Comparison of ENCODE assay signal across 2 cellular contexts in genomic region chr3:38059148-38059547, GRCh38.
TF ChIP-seq lines count a peak whose summit lies in the region.

No MANE protein-coding gene starts in this region.

TF ChIP-seq in HepG2, 621 proteins besides CTCF, POLR2A, EP300 and RAD21:
- TF ChIP-seq NFYC (CRISPR knock-in tag; IDR thresholded peaks at IDR 0.05), result peak; percentile 59
- TF ChIP-seq ZNF44 (CRISPR knock-in tag; IDR thresholded peaks at IDR 0.05), result no peak
- TF ChIP-seq ZNF75D (CRISPR knock-in tag; IDR thresholded peaks at IDR 0.05; ENCODE audit: borderline replicate concordance), result no peak
TF ChIP-seq in HepG2: peak in this region for 1.

TF ChIP-seq in K562, 482 proteins besides CTCF, POLR2A, EP300 and RAD21:
- TF ChIP-seq NFRKB (IDR thresholded peaks at IDR 0.05; ENCODE audit: low read depth) (no peak), SP1 (CRISPR knock-in tag; IDR thresholded peaks at IDR 0.05) (no peak), ZNF699 (CRISPR knock-in tag; IDR thresholded peaks at IDR 0.05; ENCODE audit: insufficient replicate concordance) (no peak), FOXP1 (CRISPR knock-in tag; IDR thresholded peaks at IDR 0.05) (no peak), RBM14 (IDR thresholded peaks at IDR 0.05; ENCODE audit: borderline replicate concordance, insufficient read depth, low read depth, low read length) (no peak), NKRF (IDR thresholded peaks at IDR 0.05; ENCODE audit: borderline replicate concordance) (no peak), FOXJ2 (tag; IDR thresholded peaks at IDR 0.05) (no peak), SMC3 (conservative IDR thresholded peaks at IDR 0.05; ENCODE audit: insufficient read depth, low read depth, low read length) (no peak), TEAD4 (IDR thresholded peaks at IDR 0.05; ENCODE audit: low read length) (no peak), TEAD4 (CRISPR knock-in tag; IDR thresholded peaks at IDR 0.05; ENCODE audit: borderline replicate concordance) (no peak), MAFF (IDR thresholded peaks at IDR 0.05; ENCODE audit: low read length) (no peak), HNRNPH1 (optimal IDR thresholded peaks at IDR 0.05; ENCODE audit: low read depth, low read length) (no peak), ZNF212 (CRISPR knock-in tag; IDR thresholded peaks at IDR 0.05) (no peak), CBX1 (IDR thresholded peaks at IDR 0.05; ENCODE audit: low read depth) (no peak), ZNF586 (CRISPR knock-in tag; conservative IDR thresholded peaks at IDR 0.05) (no peak), MEF2D (tag; conservative IDR thresholded peaks at IDR 0.05; ENCODE audit: low read depth) (no peak), RAD51 (IDR thresholded peaks at IDR 0.05; ENCODE audit: borderline replicate concordance, low read depth) (peak; percentile 71; the same call in 1 of the 2 replicates), MYC (IDR thresholded peaks at IDR 0.05; ENCODE audit: low read depth, low read length) (no peak), MYC (CRISPR knock-in tag; IDR thresholded peaks at IDR 0.05; ENCODE audit: borderline replicate concordance, low read depth) (no peak), HMGN3 (IDR thresholded peaks at IDR 0.05; ENCODE audit: borderline replicate concordance, extremely low read depth, insufficient read length, low read depth, low read length) (no peak), ZNF324 (CRISPR knock-in tag; IDR thresholded peaks at IDR 0.05) (no peak), ZSCAN29 (IDR thresholded peaks at IDR 0.05) (no peak), SIN3B (IDR thresholded peaks at IDR 0.05; ENCODE audit: low read depth) (no peak), DPF2 (IDR thresholded peaks at IDR 0.05) (no peak), ZNF277 (CRISPR knock-in tag; IDR thresholded peaks at IDR 0.05; ENCODE audit: borderline replicate concordance) (no peak), CC2D1A (IDR thresholded peaks at IDR 0.05) (no peak), ZC3H11A (IDR thresholded peaks at IDR 0.05; ENCODE audit: low read depth, low read length) (no peak), PRPF4 (IDR thresholded peaks at IDR 0.05; ENCODE audit: insufficient read depth, low read depth, low read length, poor library complexity, severe bottlenecking) (no peak), USF1 (CRISPR knock-in tag; IDR thresholded peaks at IDR 0.05) (peak; percentile 84), BRF1 (IDR thresholded peaks at IDR 0.05; ENCODE audit: borderline replicate concordance, extremely low read depth, insufficient read length) (no peak), THAP7 (CRISPR knock-in tag; IDR thresholded peaks at IDR 0.05) (no peak), BDP1 (IDR thresholded peaks at IDR 0.05; ENCODE audit: insufficient read depth, insufficient read length) (no peak), ZNF311 (CRISPR knock-in tag; IDR thresholded peaks at IDR 0.05) (no peak), USF2 (CRISPR knock-in tag; IDR thresholded peaks at IDR 0.05) (peak; percentile 91), POU5F1 (IDR thresholded peaks at IDR 0.05; ENCODE audit: borderline replicate concordance, low read depth, low read length, partially characterized antibody) (no peak), NFYB (IDR thresholded peaks at IDR 0.05; ENCODE audit: extremely low read depth, insufficient read length) (peak; percentile 6), ZBTB1 (CRISPR knock-in tag; IDR thresholded peaks at IDR 0.05; ENCODE audit: borderline replicate concordance, low read depth) (no peak), PHB2 (IDR thresholded peaks at IDR 0.05; ENCODE audit: low read depth) (no peak)
